ENCODE assay signal across 27 cellular contexts in the genomic region with DNA sequence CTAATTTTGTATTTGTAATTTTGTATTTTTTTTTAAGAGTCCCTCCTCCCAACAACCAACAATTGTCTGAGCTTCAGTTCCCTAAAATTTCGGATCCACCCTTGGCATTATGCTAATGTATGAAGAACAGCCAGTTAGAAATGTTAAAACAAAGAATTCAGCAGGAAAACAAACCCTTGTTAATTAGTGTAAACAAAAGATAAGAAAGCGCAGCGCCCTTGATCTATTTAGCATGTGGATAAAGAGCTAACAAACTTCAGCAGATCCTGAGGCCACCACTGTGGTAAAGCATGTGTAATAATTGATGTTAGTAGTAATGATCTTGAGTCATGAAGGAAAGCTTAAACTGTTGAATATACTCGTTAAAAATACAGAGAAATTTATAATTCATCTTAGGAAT.
"Had no signal": no experiment of that assay in that cellular context is flagged by ENCODE, and none has a peak within 500 bp of the region (broad histone marks: within the 10 kb centered on the region; RNA-seq: fewer than 3 reads in every experiment).

No MANE protein-coding gene starts in this region.

- H3K9me3 ChIP-seq: body of pancreas, breast epithelium, SJSA1, SK-N-SH had no signal

- H3K4me1 Mint-ChIP-seq: activated CD4-positive, alpha-beta T cell treated with anti-CD3 and anti-CD28 coated beads for 36 hours; activated CD4-positive, alpha-beta T cell treated with anti-CD3 and anti-CD28 coated beads, Interleukin-2, amount 10 ng/mL, durations not matched to agents 7 days and 5 days; activated naive CD4-positive, alpha-beta T cell treated with anti-CD3 and anti-CD28 coated beads, Interleukin-2, amount 50 U/mL, for 24 hours; activated naive CD8-positive, alpha-beta T cell treated with anti-CD3 and anti-CD28 coated beads, Interleukin-2, amount 10 ng/mL, durations not matched to agents 7 days and 5 days had no signal

- H3K36me3 ChIP-seq: breast epithelium, SJSA1 had no signal

- H3K4me3 Mint-ChIP-seq: activated CD4-positive, alpha-beta T cell treated with anti-CD3 and anti-CD28 coated beads for 36 hours; activated CD4-positive, alpha-beta T cell treated with anti-CD3 and anti-CD28 coated beads, Interleukin-2, amount 10 ng/mL, durations not matched to agents 7 days and 5 days; activated CD8-positive, alpha-beta T cell treated with anti-CD3 and anti-CD28 coated beads, Interleukin-2, amount 10 ng/mL, durations not matched to agents 7 days and 5 days; activated naive CD4-positive, alpha-beta T cell treated with anti-CD3 and anti-CD28 coated beads, Interleukin-2, amount 50 U/mL, for 24 hours; activated naive CD8-positive, alpha-beta T cell treated with anti-CD3 and anti-CD28 coated beads, Interleukin-2, amount 10 ng/mL, durations not matched to agents 7 days and 5 days; activated T-cell treated with anti-CD3 and anti-CD28 coated beads, Interleukin-2, amount 50 U/mL, for 24 hours; WTC11 had no signal

- H3K9me3 Mint-ChIP-seq: activated CD4-positive, alpha-beta T cell treated with anti-CD3 and anti-CD28 coated beads, Interleukin-2, amount 10 ng/mL, durations not matched to agents 7 days and 5 days; activated naive CD8-positive, alpha-beta T cell treated with anti-CD3 and anti-CD28 coated beads, Interleukin-2, amount 10 ng/mL, durations not matched to agents 7 days and 5 days; activated T-cell treated with anti-CD3 and anti-CD28 coated beads, Interleukin-2, amount 50 U/mL, for 24 hours; activated T-helper 2 cell treated with anti-CD3 and anti-CD28 coated beads, Interferon-gamma antibody, Interleukin-2, Interleukin-4, amounts not matched to agents 10 μg/mL and 5 μg/mL and 100 μg/mL, durations not matched to agents 14 hours and 24 hours and 36 hours had no signal

- ATAC-seq: activated CD4-positive, alpha-beta T cell treated with anti-CD3 and anti-CD28 coated beads for 36 hours; activated CD4-positive, CD25-positive, alpha-beta regulatory T cell treated with anti-CD3 and anti-CD28 coated beads, Interleukin-2, amount 50 U/mL, for 24 hours; activated CD8-positive, alpha-beta T cell treated with anti-CD3 and anti-CD28 coated beads, Interleukin-2, amount 10 ng/mL, durations not matched to agents 7 days and 5 days; body of pancreas; Panc1; WTC11 had no signal

- H3K4me1 ChIP-seq: body of pancreas, breast epithelium had no signal

- H3K4me3 ChIP-seq: body of pancreas, breast epithelium, SJSA1 had no signal

- DNase-seq: activated CD4-positive, alpha-beta T cell treated with anti-CD3 and anti-CD28 coated beads for 36 hours; activated CD4-positive, alpha-beta T cell treated with anti-CD3 and anti-CD28 coated beads, Interleukin-2, amount 10 ng/mL, durations not matched to agents 7 days and 5 days; activated CD4-positive, alpha-beta T cell treated with anti-CD3 and anti-CD28 coated beads, Interleukin-2, amount 50 U/mL, for 48 hours; activated CD8-positive, alpha-beta T cell treated with anti-CD3 and anti-CD28 coated beads, Interleukin-2, amount 10 ng/mL, durations not matched to agents 7 days and 5 days; activated gamma-delta T cell; activated naive CD4-positive, alpha-beta T cell treated with Interleukin-2 at 50 U/mL for 16 hours; activated naive CD8-positive, alpha-beta T cell treated with anti-CD3 and anti-CD28 coated beads, Interleukin-2, amount 10 ng/mL, durations not matched to agents 7 days and 5 days; activated T-cell treated with anti-CD3 and anti-CD28 coated beads, Interleukin-2, amount 50 U/mL, for 24 hours; body of pancreas; NCI-H1105; NCI-H1417 treated with DMSO at 0.1 percent for 48 hours; NCI-H187 treated with DMSO at 0.1 percent for 48 hours; NCI-H2081; NCI-H226; NCI-H446 treated with DMSO at 0.1 percent for 48 hours; NCI-H524; SHP77 treated with DMSO at 0.1 percent for 48 hours; SK-N-SH; T1000 had no signal

- H3K27me3 ChIP-seq: body of pancreas, breast epithelium, SJSA1 had no signal

- H3K27ac Mint-ChIP-seq: activated CD4-positive, alpha-beta T cell treated with anti-CD3 and anti-CD28 coated beads for 36 hours; activated CD4-positive, alpha-beta T cell treated with anti-CD3 and anti-CD28 coated beads, Interleukin-2, amount 10 ng/mL, durations not matched to agents 7 days and 5 days; activated CD8-positive, alpha-beta T cell treated with anti-CD3 and anti-CD28 coated beads, Interleukin-2, amount 10 ng/mL, durations not matched to agents 7 days and 5 days; activated naive CD4-positive, alpha-beta T cell treated with anti-CD3 and anti-CD28 coated beads, Interleukin-2, amount 50 U/mL, for 24 hours; activated naive CD8-positive, alpha-beta T cell treated with anti-CD3 and anti-CD28 coated beads, Interleukin-2, amount 10 ng/mL, durations not matched to agents 7 days and 5 days; activated T-cell treated with anti-CD3 and anti-CD28 coated beads, Interleukin-2, amount 50 U/mL, for 24 hours; activated T-helper 2 cell treated with anti-CD3 and anti-CD28 coated beads, Interferon-gamma antibody, Interleukin-2, Interleukin-4, amounts not matched to agents 10 μg/mL and 5 μg/mL and 100 μg/mL, durations not matched to agents 14 hours and 24 hours and 36 hours; WTC11 had no signal

- H3K4me2 ChIP-seq: KMS-11, SK-N-SH had no signal

- H3K9ac ChIP-seq: KMS-11, SK-N-SH had no signal

- H3K27ac ChIP-seq: body of pancreas, breast epithelium, KMS-11, SJSA1 had no signal

- H3K36me3 Mint-ChIP-seq: activated naive CD4-positive, alpha-beta T cell treated with anti-CD3 and anti-CD28 coated beads, Interleukin-2, amount 50 U/mL, for 24 hours; activated naive CD8-positive, alpha-beta T cell treated with anti-CD3 and anti-CD28 coated beads, Interleukin-2, amount 10 ng/mL, durations not matched to agents 7 days and 5 days; WTC11 had no signal

- H3K9me2 ChIP-seq: SK-N-SH had no signal
